Comparison of ENCODE assay signal across 1 cellular context in the genomic region with DNA sequence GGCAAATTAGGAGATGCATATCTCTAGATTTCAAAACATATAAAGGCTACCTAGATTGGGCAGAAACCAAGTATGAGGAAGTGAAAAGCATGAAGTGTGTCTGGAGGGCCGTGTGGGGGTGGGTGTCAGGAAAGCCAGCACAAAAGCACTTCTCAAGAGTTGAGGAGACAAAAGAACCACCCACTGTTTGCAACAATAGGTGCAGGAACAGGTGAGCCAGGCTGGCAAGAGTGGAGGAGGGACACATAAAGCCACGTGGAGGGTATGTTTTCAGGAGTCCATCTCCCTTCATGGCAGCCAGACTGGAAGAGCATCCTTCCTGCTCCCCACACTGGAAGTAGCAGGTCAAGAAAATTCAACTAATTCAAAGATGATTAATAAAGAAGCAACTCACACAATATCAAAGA.
TF ChIP-seq lines count a peak whose summit lies in the region.

No MANE protein-coding gene starts in this region.

TF ChIP-seq in GM23338, 12 proteins besides CTCF, POLR2A, EP300 and RAD21 (continued from another document):
- peak; percentile 47; the same call in 1 of the 2 replicates for TF ChIP-seq ZNF462 (CRISPR knock-in tag; IDR thresholded peaks at IDR 0.05)
